In genomic region chr1:204308023-204308628, GRCh38 we compare ENCODE assay signal across 23 cellular contexts. TPM values are rescaled to one million over a fixed set of nuclear protein-coding genes. Genes with fewer than 3 reads are reported as not detected.
DNase-seq lines count a peak whose midpoint lies in the region; ATAC-seq, FAIRE-seq and TF ChIP-seq lines count a peak whose summit lies in the region.
"Had no signal": no experiment of that assay in that cellular context is flagged by ENCODE, and none has a peak within 500 bp of the region (broad histone marks: within the 10 kb centered on the region; RNA-seq: fewer than 3 reads in every experiment).

No MANE protein-coding gene starts in this region.

- H3K79me2 ChIP-seq in K562 (ENCODE audit: control insufficient read depth, insufficient read depth, low read length) = no peaks in the 10 kb centered on the region

- no peak for TF ChIP-seq RAD21 in K562 (CRISPR knock-in tag; conservative IDR thresholded peaks at IDR 0.05 in 1 of 2, IDR thresholded peaks at IDR 0.05 in 1 of 2)

- 0% methylated on average over 4 of the region's 4 CpGs for WGBS in K562 (ENCODE audit: insufficient coverage, low coverage, missing lambda C conversion rate)

- H3K9me3 ChIP-seq in K562 (replicated peaks; ENCODE audit: control insufficient read depth, insufficient read depth, low read depth, low read length) (no peaks in the 10 kb centered on the region), left lung (no peaks in the 10 kb centered on the region)

- ATAC-seq in K562 = no peak
- peak; percentile 23 for ATAC-seq in left lung
- no peak for ATAC-seq in HG02759 (IDR thresholded peaks at IDR 0.05; ENCODE audit: unreplicated experiment)
- ATAC-seq: CD8-positive, alpha-beta T cell; stimulated activated effector memory CD8-positive, alpha-beta T cell treated with anti-CD3 and anti-CD28 coated beads, Interleukin-12 subunit alpha, Interleukin-12 subunit beta, amount 100 ng/mL, for 72 hours had no signal

- no TSS peak for BruUV-seq in K562 (replicated peaks; lab: Mats Ljungman, UMichigan)

- in situ Hi-C loops in K562 (cut with MboI) = no loop called here

- no peaks in the 10 kb centered on the region for H4K20me1 ChIP-seq in K562 (replicated peaks; ENCODE audit: control insufficient read depth, insufficient read depth, low read length)

- CTCF ChIA-PET in K562 (lab: Yijun Ruan, JAX; ENCODE audit: low intra/inter-chr PET ratio) = no interaction called here

- no peak overlapping the region for H2AFZ ChIP-seq in K562 (ENCODE audit: low read depth, low read length)

- no peaks in the 10 kb centered on the region for H3K36me3 ChIP-seq in K562 (ENCODE audit: control insufficient read depth, insufficient read depth, low read length)
- no peaks in the 10 kb centered on the region for H3K36me3 ChIP-seq in left lung

- H3K27ac ChIP-seq in K562 (ENCODE audit: extremely low read depth, low read depth, low read length) = no peak overlapping the region
- no peak overlapping the region for H3K27ac ChIP-seq in left lung
- peak overlapping the region; percentile 52 for H3K27ac ChIP-seq in temporal lobe (ENCODE audit: low read depth, low read length)
- H3K27ac ChIP-seq: RWPE1, SK-N-MC had no signal

- no peak overlapping the region for H3K9ac ChIP-seq in K562 (ENCODE audit: insufficient read depth in 1 of 2, low read depth in 2 of 2, low read length in 2 of 2)

- no peak for FAIRE-seq in K562 (lab: Jason Lieb, UNC)
- FAIRE-seq in RCC 7860 (lab: Jason Lieb, UNC) = no peak

- TF ChIP-seq POLR2A in K562 (conservative IDR thresholded peaks at IDR 0.05) = no peak

- no peak for TF ChIP-seq CTCF in K562 (IDR thresholded peaks at IDR 0.05 in 2 of 3, conservative IDR thresholded peaks at IDR 0.05 in 1 of 3; ENCODE audit: insufficient read depth in 2 of 3, low read depth in 1 of 3, low read length in 3 of 3)
- TF ChIP-seq CTCF in left lung (IDR thresholded peaks at IDR 0.05) = no peak

- no peaks in the 10 kb centered on the region for H3K9me1 ChIP-seq in K562 (ENCODE audit: control insufficient read depth, insufficient read depth, low read length)

- H3K27me3 ChIP-seq in K562 (ENCODE audit: control insufficient read depth in 2 of 2, insufficient read depth in 2 of 2, low read length in 2 of 2) = peaks cover 32 to 48% of the 10 kb centered on the region in 2 experiments
- no peaks in the 10 kb centered on the region for H3K27me3 ChIP-seq in left lung

- peak; percentile 61 to 92 for DNase-seq in NCI-H187 (lab: John Stamatoyannopoulos, UW)
- DNase-seq in NCI-H187 treated with DMSO at 0.1 percent for 48 hours (lab: John Stamatoyannopoulos, UW) = no peak
- no peak for DNase-seq in K562 (ENCODE audit: extremely low read depth in 1 of 4, low spot score in 3 of 4)
- no peak for DNase-seq in left lung
- no peak for DNase-seq in RCC 7860 (ENCODE audit: low spot score)
- no peak for DNase-seq in GDM1 (lab: John Stamatoyannopoulos, UW)
- DNase-seq: 8988T; activated B cell treated with CpG ODN at 0.5 μM for 24 hours; activated CD4-positive, alpha-beta T cell treated with anti-CD3 and anti-CD28 coated beads, Interleukin-2, amount 50 U/mL, for 48 hours; activated naive CD8-positive, alpha-beta T cell treated with anti-CD3 and anti-CD28 coated beads, Interleukin-2, amount 10 ng/mL, durations not matched to agents 7 days and 5 days; AML-193; CD8-positive, alpha-beta T cell; effector CD4-positive, alpha-beta T cell; HFFc6; midbrain; NCI-H2081 treated with DMSO at 0.1 percent for 48 hours; stimulated activated CD4-positive, alpha-beta T cell treated with anti-CD3 and anti-CD28 coated beads, Interleukin-2, amount 100 ng/mL, for 24 hours; T-helper 2 cell had no signal

- POLR2A ChIA-PET in K562 (lab: Yijun Ruan, JAX) = interaction anchor here (0.7 to 1.7 kb wide), 4 partner anchors 8 to 30 kb away, joined by 3 to 7 read pairs (median 4); no protein-coding TSS in a partner anchor

- H3K4me1 ChIP-seq in K562 (replicated peaks in 1 of 2; ENCODE audit: control insufficient read depth in 2 of 2, insufficient read depth in 2 of 2, low read length in 2 of 2) = no peaks in the 10 kb centered on the region
- H3K4me1 ChIP-seq in left lung = peaks cover 6 to 7% of the 10 kb centered on the region in 2 donors

- no peak overlapping the region for H3K4me3 ChIP-seq in K562
- H3K4me3 ChIP-seq in left lung = no peak overlapping the region
- H3K4me3 ChIP-seq: SK-N-MC had no signal

- intact Hi-C loops in K562 (cut with micrococcal nuclease) = no loop called here
- intact Hi-C loops in left lung (cut with DNase I) = no loop called here

- H3K4me2 ChIP-seq in K562 (ENCODE audit: insufficient read depth, low read length) = no peak overlapping the region

- no peak for TF ChIP-seq EP300 in K562 (IDR thresholded peaks at IDR 0.05; ENCODE audit: low read length)

TF ChIP-seq in K562, 482 proteins besides CTCF, POLR2A, EP300 and RAD21 (continues in another document):
- TF ChIP-seq PKNOX1 (IDR thresholded peaks at IDR 0.05) (peak; percentile 76), ZBTB2 (IDR thresholded peaks at IDR 0.05) (no peak), CBX2 (IDR thresholded peaks at IDR 0.05; ENCODE audit: insufficient read depth, low read length, poor library complexity, severe bottlenecking) (no peak), HMGXB4 (CRISPR knock-in tag; IDR thresholded peaks at IDR 0.05) (no peak), HIVEP1 (CRISPR knock-in tag; IDR thresholded peaks at IDR 0.05) (no peak), HOMEZ (CRISPR knock-in tag; IDR thresholded peaks at IDR 0.05) (no peak), RFX5 (IDR thresholded peaks at IDR 0.05; ENCODE audit: low read depth, low read length) (no peak)

RNA-seq across cellular contexts. Expression of gene PLEKHA6, which starts 51.6 kb away (rescaled TPM):
- 0.09 and 0.14 TPM in 2 replicates for total RNA-seq in K562 (2011; cell fraction: chromatin; rRNA removed; ENCODE audit: low replicate concordance)
- 0.17 TPM in 1 of 2 replicates, not detected in the other for total RNA-seq in K562 (2011; cell fraction: nucleolus; rRNA removed)
- 0.15 TPM in 1 of 2 replicates, not detected in the other for total RNA-seq in K562 (2011; cell fraction: nucleoplasm; rRNA removed)
- total RNA-seq in K562 (2014; rRNA removed) (not detected in 2 replicates), K562 (2014; rRNA removed; fragmentation: Illumina TruSeq; extraction: Trizol) (not detected in 2 replicates), K562 (2015; rRNA removed; fragmentation: Illumina TruSeq; extraction: Trizol) (0.04 and 0.34 TPM in 2 replicates), K562 (2021) (0.29 and 0.33 TPM in 2 replicates), left lung (10 to 100 TPM in 1 of 2 donors, 1 to 10 TPM in 1; 5.1 to 14.0 TPM), temporal lobe (10.3 TPM)
- polyA plus RNA-seq in K562 (2011; rRNA removed) (0.01 TPM in 2 replicates), K562 (2014; fragmentation: Illumina TruSeq; extraction: Trizol) (not detected in 2 replicates), K562 (2014; fragmentation: Nextera tagmentation; extraction: Ambion mirVana) (under 1 TPM in 1 of 2 experiments, not detected in 1; under 0.01 TPM), K562 (2014; rRNA removed) (0.01 TPM in 1 of 2 replicates, not detected in the other)
- polyA plus RNA-seq in K562 (2011; cell fraction: cytosol; rRNA removed) = 0.01 TPM in 1 of 2 replicates, not detected in the other
- polyA plus RNA-seq in K562 (2011; cell fraction: nucleus; rRNA removed) = 0.06 and 0.24 TPM in 2 replicates
- 0.21 and 0.35 TPM in 2 replicates for polyA plus RNA-seq in K562 (2012)
- 0.04 and 0.06 TPM in 2 replicates for polyA minus RNA-seq in K562 (2011; rRNA and poly(A)+ RNA removed)
- polyA minus RNA-seq in K562 (2011; cell fraction: cytosol; rRNA and poly(A)+ RNA removed) = not detected in 2 replicates
- under 0.01 and 0.11 TPM in 2 replicates for polyA minus RNA-seq in K562 (2011; cell fraction: nucleus; rRNA and poly(A)+ RNA removed)

Comparison
In these comparisons a context has a peak if more than half of its experiments do, and no peak if none do; other contexts are left out.
1. DNase-seq: peak in NCI-H187 (2 of 2); none in NCI-H187 treated with DMSO at 0.1 percent for 48 hours (single experiment), K562 (0 of 4), left lung (0 of 2), RCC 7860 (single experiment) and GDM1 (single experiment).